ENCODE assay signal across 8 cellular contexts in the genomic region with DNA sequence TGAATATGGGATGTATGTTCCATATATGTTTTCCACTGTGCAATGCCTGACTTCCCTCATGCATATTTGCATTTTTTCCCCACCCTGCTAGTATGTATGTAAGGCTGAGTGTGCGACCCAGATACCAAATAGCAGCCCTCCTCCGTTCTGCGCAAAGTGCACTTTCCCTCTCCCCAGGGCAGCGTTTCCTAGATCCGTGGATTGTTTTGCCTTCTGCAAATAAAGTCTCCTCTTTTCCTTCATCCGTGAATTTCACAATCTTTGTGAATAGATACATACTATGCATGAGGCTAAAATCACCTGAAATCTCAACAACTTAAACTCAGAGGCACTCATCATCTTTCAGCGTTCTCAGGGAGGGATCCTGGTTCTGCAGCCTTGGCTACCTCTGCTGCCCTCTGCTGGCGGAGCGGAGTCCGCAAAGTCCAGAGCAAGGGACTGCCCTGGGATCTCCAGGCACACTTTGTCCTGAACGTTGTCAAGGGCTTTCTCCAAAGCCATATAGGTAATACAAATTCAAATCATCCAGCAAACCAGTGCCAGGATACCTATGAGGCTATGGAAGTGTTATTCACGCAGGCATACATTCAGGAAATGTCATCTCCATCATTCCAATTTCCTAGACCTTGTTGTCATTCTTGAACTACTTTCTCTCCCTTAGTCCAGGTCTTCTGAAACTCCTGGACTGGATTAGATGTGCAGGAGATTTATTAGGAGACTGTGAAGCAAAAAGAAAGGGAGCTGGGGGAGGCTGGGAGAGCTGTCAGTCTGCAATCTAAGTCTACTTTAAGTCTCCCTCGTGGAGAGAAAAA. TPM values are rescaled to one million over a fixed set of nuclear protein-coding genes. Genes with fewer than 3 reads are reported as not detected.
DNase-seq lines count a peak whose midpoint lies in the region; ATAC-seq and TF ChIP-seq lines count a peak whose summit lies in the region.

No MANE protein-coding gene starts in this region.

- peak; percentile 97 for TF ChIP-seq CTCF in OCI-LY7 (conservative IDR thresholded peaks at IDR 0.05; ENCODE audit: low read length)
- peak; percentile 57 for TF ChIP-seq CTCF in neutrophil (IDR thresholded peaks at IDR 0.05)

- H3K4me2 ChIP-seq in OCI-LY7 (ENCODE audit: low read length) = no peak overlapping the region

- H3K9me3 ChIP-seq in OCI-LY7 (ENCODE audit: low read length) (no peaks in the 10 kb centered on the region), neutrophil (no peaks in the 10 kb centered on the region)

- no peak overlapping the region for H3K27ac ChIP-seq in OCI-LY7 (ENCODE audit: low read depth, low read length, poor library complexity, severe bottlenecking)
- H3K27ac ChIP-seq in neutrophil = no peak overlapping the region

- H3K4me3 ChIP-seq in OCI-LY7 (ENCODE audit: low read depth, low read length, poor library complexity, severe bottlenecking) (no peak overlapping the region), neutrophil (ENCODE audit: low read depth in 1 of 2, low read length in 1 of 2) (no peak overlapping the region)

- no peaks in the 10 kb centered on the region for H3K9me2 ChIP-seq in OCI-LY7 (ENCODE audit: insufficient read depth, low read length)

- H3K27me3 ChIP-seq in neutrophil = no peaks in the 10 kb centered on the region

- H3K4me1 ChIP-seq in OCI-LY7 (ENCODE audit: insufficient read depth, low read length, poor library complexity, severe bottlenecking) (no peaks in the 10 kb centered on the region), neutrophil (ENCODE audit: control insufficient read depth in 1 of 2, insufficient read depth in 1 of 2, low read depth in 1 of 2, low read length in 1 of 2) (no peaks in the 10 kb centered on the region)

- no peaks in the 10 kb centered on the region for H4K20me1 ChIP-seq in OCI-LY7 (ENCODE audit: insufficient read depth, low read length)

- peak; percentile 87 for ATAC-seq in HG03378 (IDR thresholded peaks at IDR 0.05; ENCODE audit: unreplicated experiment)

- DNase-seq in COLO668 (lab: John Stamatoyannopoulos, UW; ENCODE audit: unreplicated experiment) = peak; percentile 60
- peak; percentile 65 for DNase-seq in GM19238 (ENCODE audit: insufficient read length, low spot score)
- DNase-seq in OCI-LY7 (ENCODE audit: low spot score) = peak; percentile 66
- peak; percentile 78 for DNase-seq in activated T-cell treated with anti-CD3 and anti-CD28 coated beads, Interleukin-2, amount 50 U/mL, for 1 hour
- peak; percentile 66 for DNase-seq in fibroblast of peridontal ligament (ENCODE audit: extremely low read depth)
- peak; percentile 43 for DNase-seq in stromal cell of bone marrow (ENCODE audit: low read depth)

- H3K36me3 ChIP-seq in OCI-LY7 (ENCODE audit: insufficient read depth, low read length) (no peaks in the 10 kb centered on the region), neutrophil (no peaks in the 10 kb centered on the region)

- H2AFZ ChIP-seq in OCI-LY7 (ENCODE audit: low read length) = no peak overlapping the region

- CTCF ChIA-PET in OCI-LY7 (lab: Charles Lee; ENCODE audit: unreplicated experiment) = no interaction called here

- BruUV-seq in OCI-LY7 (replicated peaks; lab: Mats Ljungman, UMichigan) = no TSS peak

- intact Hi-C loops in OCI-LY7 (cut with micrococcal nuclease; ENCODE audit: unreplicated experiment) = loop anchor here (2.0 to 5.0 kb wide), 2 partner anchors 99 to 482 kb away; no protein-coding TSS in a partner anchor

- no peaks in the 10 kb centered on the region for H3K79me2 ChIP-seq in OCI-LY7 (ENCODE audit: insufficient read depth, low read depth, low read length)

- POLR2A ChIA-PET in OCI-LY7 (lab: Charles Lee) = no interaction called here

RNA-seq across cellular contexts. Expression of a gene that starts 53.1 kb away (rescaled TPM):
- total RNA-seq in OCI-LY7 (2014; rRNA removed; shearing (Covaris generic)) = 3.1 and 3.4 TPM in 2 replicates
- total RNA-seq in OCI-LY7 (2022) = 3.3 and 3.5 TPM in 2 replicates

RNA-seq across cellular contexts. Expression of a gene that starts 56.2 kb away (rescaled TPM):
- not detected in 2 replicates for total RNA-seq in OCI-LY7 (2014; rRNA removed; shearing (Covaris generic))
- not detected in 2 replicates for total RNA-seq in OCI-LY7 (2022)
